ENCODE assay signal across 9 cellular contexts in genomic region chr2:11750917-11751316, GRCh38.
DNase-seq lines count a peak whose midpoint lies in the region; ATAC-seq and TF ChIP-seq lines count a peak whose summit lies in the region.
"Had no signal": no experiment of that assay in that cellular context is flagged by ENCODE, and none has a peak within 500 bp of the region (broad histone marks: within the 10 kb centered on the region; RNA-seq: fewer than 3 reads in every experiment).

No MANE protein-coding gene starts in this region.

- no peak overlapping the region for H3K4me3 ChIP-seq in RWPE2 (ENCODE audit: severe bottlenecking)

- H3K9me3 Mint-ChIP-seq in stimulated activated memory B cell treated with anti-CD40 and anti-IgM and Interleukin-4, amounts not matched to agents 10 μg/mL and 1 μg/mL and 100 μg/mL, for 72 hours, result no peaks in the 10 kb centered on the region

- H3K36me3 ChIP-seq in RWPE2 (ENCODE audit: low read depth), result peaks cover 2% of the 10 kb centered on the region; the same call in 1 of the 2 replicates

- no peak for TF ChIP-seq CTCF in RWPE2 (IDR thresholded peaks at IDR 0.05; ENCODE audit: poor library complexity, severe bottlenecking)

- H3K36me3 Mint-ChIP-seq in stimulated activated memory B cell treated with anti-CD40 and anti-IgM and Interleukin-4, amounts not matched to agents 10 μg/mL and 1 μg/mL and 100 μg/mL, for 72 hours, result peaks cover 9% of the 10 kb centered on the region

- peak; percentile 52 for DNase-seq in NK-92 treated with Interleukin-12 subunit alpha and Interleukin-12 subunit beta, amount 100 ng/mL, for 24 hours (lab: John Stamatoyannopoulos, UW)
- DNase-seq in NK-92 (lab: John Stamatoyannopoulos, UW; ENCODE audit: unreplicated experiment) (no peak), RWPE2 (ENCODE audit: low spot score) (no peak), epithelial cell of prostate (ENCODE audit: low read depth, low spot score) (peak; percentile 10), HuH-7.5 (ENCODE audit: low spot score) (no peak), NCI-H2196 treated with DMSO at 0.1 percent for 48 hours (lab: John Stamatoyannopoulos, UW; ENCODE audit: unreplicated experiment) (no peak)
- DNase-seq: NCI-H1092 had no signal

- ATAC-seq in RWPE2 (ENCODE audit: low read depth) (peak; percentile 26; the same call in 2 of the 3 replicates), GM18870 (IDR thresholded peaks at IDR 0.05; ENCODE audit: unreplicated experiment) (no peak)
- ATAC-seq in stimulated activated memory B cell treated with anti-CD40 and anti-IgM and Interleukin-4, amounts not matched to agents 10 μg/mL and 1 μg/mL and 100 μg/mL, for 72 hours, result no peak

- H3K27me3 Mint-ChIP-seq in stimulated activated memory B cell treated with anti-CD40 and anti-IgM and Interleukin-4, amounts not matched to agents 10 μg/mL and 1 μg/mL and 100 μg/mL, for 72 hours, result no peaks in the 10 kb centered on the region

- peaks cover 86% of the 10 kb centered on the region for H3K4me1 Mint-ChIP-seq in stimulated activated memory B cell treated with anti-CD40 and anti-IgM and Interleukin-4, amounts not matched to agents 10 μg/mL and 1 μg/mL and 100 μg/mL, for 72 hours

- no peaks in the 10 kb centered on the region for H3K9me3 ChIP-seq in RWPE2 (ENCODE audit: severe bottlenecking)

- H3K27ac ChIP-seq in RWPE2 (ENCODE audit: poor library complexity, severe bottlenecking) (peak overlapping the region; percentile 51), epithelial cell of prostate (peak overlapping the region; percentile 46)

- no peaks in the 10 kb centered on the region for H3K27me3 ChIP-seq in RWPE2 (ENCODE audit: insufficient read depth, poor library complexity, severe bottlenecking)

- H3K4me3 Mint-ChIP-seq in stimulated activated memory B cell treated with anti-CD40 and anti-IgM and Interleukin-4, amounts not matched to agents 10 μg/mL and 1 μg/mL and 100 μg/mL, for 72 hours, result peak overlapping the region; percentile 89

- peak overlapping the region; percentile 85 for H3K27ac Mint-ChIP-seq in stimulated activated memory B cell treated with anti-CD40 and anti-IgM and Interleukin-4, amounts not matched to agents 10 μg/mL and 1 μg/mL and 100 μg/mL, for 72 hours

- peaks cover 32% of the 10 kb centered on the region for H3K4me1 ChIP-seq in RWPE2 (ENCODE audit: insufficient read depth, poor library complexity, severe bottlenecking)

Comparison
In these comparisons a context has a peak if more than half of its experiments do, and no peak if none do; other contexts are left out.
1. DNase-seq: peak in NK-92 treated with Interleukin-12 subunit alpha and Interleukin-12 subunit beta, amount 100 ng/mL, for 24 hours (single experiment) and epithelial cell of prostate (single experiment); none in NK-92 (single experiment), RWPE2 (single experiment), HuH-7.5 (single experiment) and NCI-H2196 treated with DMSO at 0.1 percent for 48 hours (single experiment).